In the genomic region with DNA sequence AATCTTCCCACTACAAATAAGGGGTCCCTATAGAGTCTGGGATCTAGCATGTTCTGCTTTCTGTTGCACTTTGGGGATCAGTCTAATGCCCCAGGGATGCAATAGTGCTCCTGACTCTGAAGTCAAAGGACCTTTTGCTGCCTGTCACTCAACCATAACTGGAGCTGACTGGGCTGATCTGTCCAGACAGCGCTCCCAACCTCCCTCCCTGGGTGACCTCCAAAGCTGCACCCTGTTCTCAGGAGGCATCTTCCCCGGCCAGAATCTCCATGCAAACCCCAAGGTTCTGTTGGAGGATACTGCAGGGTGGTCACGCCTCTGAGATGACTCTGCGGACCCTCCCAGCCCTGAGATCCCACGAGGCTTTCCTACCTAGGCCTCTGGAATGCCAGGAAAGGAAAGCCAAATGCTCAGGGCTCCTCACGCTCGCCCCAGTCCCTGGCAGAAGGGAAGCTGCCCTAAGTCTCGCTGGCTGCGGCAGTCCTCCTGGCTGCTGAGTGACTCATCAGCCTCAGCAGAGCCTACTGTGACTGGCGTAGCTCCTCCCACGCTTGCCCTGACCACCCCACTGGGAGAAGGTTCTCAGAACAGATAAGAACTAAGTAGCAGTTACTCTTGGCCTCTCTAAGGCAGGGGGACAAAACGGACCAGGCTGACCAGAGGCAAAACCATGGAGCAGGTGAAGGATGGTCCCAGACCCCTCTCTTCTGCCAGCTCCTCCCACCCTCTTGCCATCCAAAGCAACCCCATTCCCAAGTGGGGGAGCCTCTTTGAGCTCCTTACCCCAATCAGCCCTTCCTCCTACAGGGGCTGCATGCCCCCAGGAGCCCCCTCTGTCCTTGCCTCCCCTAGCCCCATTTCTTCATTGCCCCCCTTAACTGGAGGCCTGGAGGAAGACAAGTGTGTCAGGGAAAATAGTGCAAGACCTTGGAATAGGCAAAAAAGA, we compare ENCODE assay signal across 8 cellular contexts.
DNase-seq lines count a peak whose midpoint lies in the region; ATAC-seq, FAIRE-seq and TF ChIP-seq lines count a peak whose summit lies in the region.

No MANE protein-coding gene starts in this region.

- FAIRE-seq in kidney (lab: Jason Lieb, UNC): no peak

- H3K36me3 Mint-ChIP-seq in T-helper 17 cell (ENCODE audit: low read depth) (no peaks in the 10 kb centered on the region), endothelial cell (ENCODE audit: low read depth, unreplicated experiment) (no peaks in the 10 kb centered on the region)

- peaks cover 9 to 16% of the 10 kb centered on the region in 2 donors for H3K4me1 ChIP-seq in kidney (ENCODE audit: control insufficient read depth in 1 of 2, insufficient read depth in 1 of 2, low read depth in 1 of 2, low read length in 2 of 2)

- TF ChIP-seq CTCF in kidney (IDR thresholded peaks at IDR 0.05; ENCODE audit: borderline replicate concordance, extremely low read depth, insufficient read depth): no peak
- no peak for TF ChIP-seq CTCF in endothelial cell (IDR thresholded peaks at IDR 0.05; ENCODE audit: unreplicated experiment)

- no peaks in the 10 kb centered on the region for H3K9me3 Mint-ChIP-seq in endothelial cell (ENCODE audit: unreplicated experiment)

- H3K9me3 ChIP-seq in T-helper 17 cell (ENCODE audit: control insufficient read depth, low read length, poor library complexity, severe bottlenecking): no peaks in the 10 kb centered on the region
- no peaks in the 10 kb centered on the region for H3K9me3 ChIP-seq in kidney (ENCODE audit: control insufficient read depth in 1 of 2, low read length in 2 of 2)

- H3K4me3 Mint-ChIP-seq in T-helper 17 cell (peak overlapping the region; percentile 77), endothelial cell (ENCODE audit: unreplicated experiment) (no peak overlapping the region)

- intact Hi-C loops in kidney (cut with DNase I): no loop called here

- H3K27me3 Mint-ChIP-seq in T-helper 17 cell (peaks cover 6% of the 10 kb centered on the region), endothelial cell (ENCODE audit: unreplicated experiment) (peaks cover 1% of the 10 kb centered on the region)

- ATAC-seq in HG02642 (IDR thresholded peaks at IDR 0.05; ENCODE audit: poor library complexity, unreplicated experiment): peak; percentile 48
- peak; percentile 89 for ATAC-seq in T-helper 17 cell

- peaks cover 36% of the 10 kb centered on the region for H3K4me1 Mint-ChIP-seq in T-helper 17 cell
- H3K4me1 Mint-ChIP-seq in endothelial cell (ENCODE audit: unreplicated experiment): no peaks in the 10 kb centered on the region

- H3K27ac Mint-ChIP-seq in T-helper 17 cell: peak overlapping the region; percentile 75
- no peak overlapping the region for H3K27ac Mint-ChIP-seq in endothelial cell (ENCODE audit: unreplicated experiment)

- DNase-seq in AML-193 (lab: John Stamatoyannopoulos, UW) (peak; percentile 38 to 52), T-helper 17 cell (peak in 2 of 3 donors; percentile 21 to 23), amniotic stem cell (lab: John Stamatoyannopoulos, UW) (peak; percentile 83), kidney (peak; percentile 86), retina (no peak), endothelial cell (ENCODE audit: low spot score) (no peak)
- peak; percentile 49 for DNase-seq in stimulated activated CD8-positive, alpha-beta memory T cell treated with anti-CD3 and anti-CD28 coated beads, Interleukin-12 subunit alpha, Interleukin-12 subunit beta, amount 100 ng/mL, for 1 hour (ENCODE audit: low read depth)

- no peaks in the 10 kb centered on the region for H3K36me3 ChIP-seq in kidney (ENCODE audit: control insufficient read depth in 1 of 2, insufficient read depth in 2 of 2, low read length in 2 of 2)

- no peak overlapping the region for H3K9ac ChIP-seq in kidney (ENCODE audit: low read length in 2 of 2)

- no peak overlapping the region for H3K4me3 ChIP-seq in kidney (ENCODE audit: low read length in 2 of 2)

- H3K27ac ChIP-seq in kidney (ENCODE audit: low read depth in 2 of 2, low read length in 2 of 2): no peak overlapping the region

Comparison
In these comparisons a context has a peak if more than half of its experiments do, and no peak if none do; other contexts are left out.
1. DNase-seq: peak in AML-193 (2 of 2), T-helper 17 cell (2 of 3), amniotic stem cell (single experiment), kidney (single experiment) and stimulated activated CD8-positive, alpha-beta memory T cell treated with anti-CD3 and anti-CD28 coated beads, Interleukin-12 subunit alpha, Interleukin-12 subunit beta, amount 100 ng/mL, for 1 hour (single experiment); none in retina (single experiment) and endothelial cell (single experiment).